ENCODE assay signal across 1 cellular context in the genomic region with DNA sequence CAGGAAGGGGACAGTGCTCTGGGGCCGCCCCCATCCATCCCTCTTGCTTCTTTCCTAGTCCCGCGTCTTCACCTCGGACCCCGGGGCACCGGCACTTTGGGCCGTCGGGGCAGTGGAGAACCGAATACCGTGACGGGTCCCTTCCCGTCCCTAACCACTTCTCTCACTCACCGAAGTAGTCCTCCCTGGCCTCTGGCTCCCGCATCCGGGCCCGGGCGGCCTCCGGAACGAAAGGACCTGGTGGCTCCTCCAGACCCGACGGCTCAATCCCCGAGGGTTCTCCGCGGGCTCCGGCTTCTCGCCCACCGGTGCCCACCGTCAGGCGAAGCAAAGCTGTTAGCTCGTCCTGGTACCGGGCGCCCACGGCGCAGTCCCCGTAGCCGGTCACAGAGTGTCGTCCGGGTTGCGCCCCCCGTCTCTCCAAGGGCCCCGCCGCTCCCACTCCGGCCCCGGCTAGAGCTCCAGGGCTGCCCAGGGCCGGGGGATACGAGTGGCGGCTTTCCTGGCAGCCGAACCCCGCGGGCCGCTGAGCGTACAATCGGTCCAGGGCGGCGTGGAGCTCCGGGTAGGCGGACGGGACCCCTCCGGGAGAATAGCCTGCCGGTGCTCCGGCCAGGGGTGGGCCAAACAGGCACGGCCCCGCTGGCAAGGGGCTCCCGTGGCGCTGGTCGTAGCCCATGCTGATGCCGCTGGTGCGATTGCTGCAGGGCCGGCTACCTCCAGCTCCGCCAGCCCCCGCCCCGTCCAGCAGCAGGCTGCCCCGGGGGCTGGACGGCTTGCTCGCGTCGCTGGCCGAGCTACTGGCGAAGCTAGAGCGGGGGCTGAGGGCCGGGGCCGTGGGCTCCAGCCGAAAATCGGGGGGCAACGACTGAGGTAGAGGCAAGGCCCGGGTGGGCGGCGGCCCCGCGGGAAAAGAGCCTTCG.
TF ChIP-seq lines count a peak whose summit lies in the region.

No MANE protein-coding gene starts in this region.

TF ChIP-seq in HepG2, 621 proteins besides CTCF, POLR2A, EP300 and RAD21 (continued from another document and continues in another):
- TF ChIP-seq ZNF280D (CRISPR knock-in tag; IDR thresholded peaks at IDR 0.05) (peak; percentile 86; the same call in 1 of the 2 replicates), ARNTL (CRISPR knock-in tag; IDR thresholded peaks at IDR 0.05) (peak; percentile 31; the same call in 1 of the 2 replicates), RBM39 (IDR thresholded peaks at IDR 0.05; ENCODE audit: low read depth, low read length, poor library complexity, severe bottlenecking) (peak; percentile 92), ZSCAN21 (CRISPR knock-in tag; IDR thresholded peaks at IDR 0.05; ENCODE audit: borderline replicate concordance) (no peak), ZNF580 (CRISPR knock-in tag; IDR thresholded peaks at IDR 0.05; ENCODE audit: borderline replicate concordance, low read depth) (0 out of 2 replicates have a peak, but pooled peaks have one; percentile 10), ZMYM4 (CRISPR knock-in tag; IDR thresholded peaks at IDR 0.05) (no peak), ZNF510 (CRISPR knock-in tag; IDR thresholded peaks at IDR 0.05; ENCODE audit: low read depth) (peak; percentile 74; the same call in 1 of the 2 replicates), ZNF547 (CRISPR knock-in tag; IDR thresholded peaks at IDR 0.05) (peak; percentile 35), ZNF674 (CRISPR knock-in tag; IDR thresholded peaks at IDR 0.05; ENCODE audit: low read depth) (peak; percentile 61; the same call in 1 of the 2 replicates), ERF (CRISPR knock-in tag; IDR thresholded peaks at IDR 0.05) (peak; percentile 35; the same call in 1 of the 2 replicates), ZNF34 (CRISPR knock-in tag; IDR thresholded peaks at IDR 0.05; ENCODE audit: borderline replicate concordance) (peak; percentile 79; the same call in 1 of the 2 replicates), ZNF598 (CRISPR knock-in tag; IDR thresholded peaks at IDR 0.05; ENCODE audit: borderline replicate concordance) (peak; percentile 97; the same call in 1 of the 2 replicates), ZSCAN29 (CRISPR knock-in tag; conservative IDR thresholded peaks at IDR 0.05) (0 out of 2 replicates have a peak, but pooled peaks have one; percentile 54), CHCHD3 (CRISPR knock-in tag; IDR thresholded peaks at IDR 0.05) (no peak), ZNF354B (CRISPR knock-in tag; IDR thresholded peaks at IDR 0.05) (no peak), ZBTB3 (CRISPR knock-in tag; IDR thresholded peaks at IDR 0.05; ENCODE audit: borderline replicate concordance, low read depth) (peak; percentile 19; the same call in 1 of the 2 replicates), NR3C1 (CRISPR knock-in tag; IDR thresholded peaks at IDR 0.05) (0 out of 2 replicates have a peak, but pooled peaks have one; percentile 9), RBAK (CRISPR knock-in tag; IDR thresholded peaks at IDR 0.05) (no peak), KLF12 (CRISPR knock-in tag; IDR thresholded peaks at IDR 0.05; ENCODE audit: borderline replicate concordance) (no peak), POGK (CRISPR knock-in tag; conservative IDR thresholded peaks at IDR 0.05) (peak; percentile 25), ZNF24 (IDR thresholded peaks at IDR 0.05) (no peak), MAFK (conservative IDR thresholded peaks at IDR 0.05 in 1 of 2, IDR thresholded peaks at IDR 0.05 in 1 of 2; ENCODE audit: low read length in 2 of 2) (no peak), ZNF543 (CRISPR knock-in tag; IDR thresholded peaks at IDR 0.05) (no peak; the same call in 1 of the 2 replicates), ZNF572 (CRISPR knock-in tag; IDR thresholded peaks at IDR 0.05) (no peak), ZBTB4 (CRISPR knock-in tag; IDR thresholded peaks at IDR 0.05; ENCODE audit: borderline replicate concordance) (peak; percentile 43; the same call in 1 of the 2 replicates), CREBL2 (CRISPR knock-in tag; IDR thresholded peaks at IDR 0.05; ENCODE audit: borderline replicate concordance) (peak; percentile 92; the same call in 1 of the 2 replicates), ZNF556 (CRISPR knock-in tag; IDR thresholded peaks at IDR 0.05; ENCODE audit: borderline replicate concordance) (no peak; the same call in none of the 2 replicates), PHB2 (IDR thresholded peaks at IDR 0.05; ENCODE audit: partially characterized antibody) (no peak), ZNF326 (CRISPR knock-in tag; IDR thresholded peaks at IDR 0.05; ENCODE audit: borderline replicate concordance) (peak; percentile 96), ZNF589 (CRISPR knock-in tag; conservative IDR thresholded peaks at IDR 0.05) (no peak), ZNF180 (CRISPR knock-in tag; IDR thresholded peaks at IDR 0.05; ENCODE audit: borderline replicate concordance, low read depth) (no peak), ZNF777 (CRISPR knock-in tag; IDR thresholded peaks at IDR 0.05) (no peak), PPARG (CRISPR knock-in tag; conservative IDR thresholded peaks at IDR 0.05) (no peak)
- TF ChIP-seq, protein P1, sequence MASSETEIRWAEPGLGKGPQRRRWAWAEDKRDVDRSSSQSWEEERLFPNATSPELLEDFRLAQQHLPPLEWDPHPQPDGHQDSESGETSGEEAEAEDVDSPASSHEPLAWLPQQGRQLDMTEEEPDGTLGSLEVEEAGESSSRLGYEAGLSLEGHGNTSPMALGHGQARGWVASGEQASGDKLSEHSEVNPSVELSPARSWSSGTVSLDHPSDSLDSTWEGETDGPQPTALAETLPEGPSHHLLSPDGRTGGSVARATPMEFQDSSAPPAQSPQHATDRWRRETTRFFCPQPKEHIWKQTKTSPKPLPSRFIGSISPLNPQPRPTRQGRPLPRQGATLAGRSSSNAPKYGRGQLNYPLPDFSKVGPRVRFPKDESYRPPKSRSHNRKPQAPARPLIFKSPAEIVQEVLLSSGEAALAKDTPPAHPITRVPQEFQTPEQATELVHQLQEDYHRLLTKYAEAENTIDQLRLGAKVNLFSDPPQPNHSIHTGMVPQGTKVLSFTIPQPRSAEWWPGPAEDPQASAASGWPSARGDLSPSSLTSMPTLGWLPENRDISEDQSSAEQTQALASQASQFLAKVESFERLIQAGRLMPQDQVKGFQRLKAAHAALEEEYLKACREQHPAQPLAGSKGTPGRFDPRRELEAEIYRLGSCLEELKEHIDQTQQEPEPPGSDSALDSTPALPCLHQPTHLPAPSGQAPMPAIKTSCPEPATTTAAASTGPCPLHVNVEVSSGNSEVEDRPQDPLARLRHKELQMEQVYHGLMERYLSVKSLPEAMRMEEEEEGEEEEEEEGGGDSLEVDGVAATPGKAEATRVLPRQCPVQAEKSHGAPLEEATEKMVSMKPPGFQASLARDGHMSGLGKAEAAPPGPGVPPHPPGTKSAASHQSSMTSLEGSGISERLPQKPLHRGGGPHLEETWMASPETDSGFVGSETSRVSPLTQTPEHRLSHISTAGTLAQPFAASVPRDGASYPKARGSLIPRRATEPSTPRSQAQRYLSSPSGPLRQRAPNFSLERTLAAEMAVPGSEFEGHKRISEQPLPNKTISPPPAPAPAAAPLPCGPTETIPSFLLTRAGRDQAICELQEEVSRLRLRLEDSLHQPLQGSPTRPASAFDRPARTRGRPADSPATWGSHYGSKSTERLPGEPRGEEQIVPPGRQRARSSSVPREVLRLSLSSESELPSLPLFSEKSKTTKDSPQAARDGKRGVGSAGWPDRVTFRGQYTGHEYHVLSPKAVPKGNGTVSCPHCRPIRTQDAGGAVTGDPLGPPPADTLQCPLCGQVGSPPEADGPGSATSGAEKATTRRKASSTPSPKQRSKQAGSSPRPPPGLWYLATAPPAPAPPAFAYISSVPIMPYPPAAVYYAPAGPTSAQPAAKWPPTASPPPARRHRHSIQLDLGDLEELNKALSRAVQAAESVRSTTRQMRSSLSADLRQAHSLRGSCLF (CRISPR knock-in tag; IDR thresholded peaks at IDR 0.05; ENCODE audit: borderline replicate concordance), result no peak
- TF ChIP-seq, protein P2, sequence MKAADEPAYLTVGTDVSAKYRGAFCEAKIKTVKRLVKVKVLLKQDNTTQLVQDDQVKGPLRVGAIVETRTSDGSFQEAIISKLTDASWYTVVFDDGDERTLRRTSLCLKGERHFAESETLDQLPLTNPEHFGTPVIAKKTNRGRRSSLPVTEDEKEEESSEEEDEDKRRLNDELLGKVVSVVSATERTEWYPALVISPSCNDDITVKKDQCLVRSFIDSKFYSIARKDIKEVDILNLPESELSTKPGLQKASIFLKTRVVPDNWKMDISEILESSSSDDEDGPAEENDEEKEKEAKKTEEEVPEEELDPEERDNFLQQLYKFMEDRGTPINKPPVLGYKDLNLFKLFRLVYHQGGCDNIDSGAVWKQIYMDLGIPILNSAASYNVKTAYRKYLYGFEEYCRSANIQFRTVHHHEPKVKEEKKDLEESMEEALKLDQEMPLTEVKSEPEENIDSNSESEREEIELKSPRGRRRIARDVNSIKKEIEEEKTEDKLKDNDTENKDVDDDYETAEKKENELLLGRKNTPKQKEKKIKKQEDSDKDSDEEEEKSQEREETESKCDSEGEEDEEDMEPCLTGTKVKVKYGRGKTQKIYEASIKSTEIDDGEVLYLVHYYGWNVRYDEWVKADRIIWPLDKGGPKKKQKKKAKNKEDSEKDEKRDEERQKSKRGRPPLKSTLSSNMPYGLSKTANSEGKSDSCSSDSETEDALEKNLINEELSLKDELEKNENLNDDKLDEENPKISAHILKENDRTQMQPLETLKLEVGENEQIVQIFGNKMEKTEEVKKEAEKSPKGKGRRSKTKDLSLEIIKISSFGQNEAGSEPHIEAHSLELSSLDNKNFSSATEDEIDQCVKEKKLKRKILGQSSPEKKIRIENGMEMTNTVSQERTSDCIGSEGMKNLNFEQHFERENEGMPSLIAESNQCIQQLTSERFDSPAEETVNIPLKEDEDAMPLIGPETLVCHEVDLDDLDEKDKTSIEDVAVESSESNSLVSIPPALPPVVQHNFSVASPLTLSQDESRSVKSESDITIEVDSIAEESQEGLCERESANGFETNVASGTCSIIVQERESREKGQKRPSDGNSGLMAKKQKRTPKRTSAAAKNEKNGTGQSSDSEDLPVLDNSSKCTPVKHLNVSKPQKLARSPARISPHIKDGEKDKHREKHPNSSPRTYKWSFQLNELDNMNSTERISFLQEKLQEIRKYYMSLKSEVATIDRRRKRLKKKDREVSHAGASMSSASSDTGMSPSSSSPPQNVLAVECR (CRISPR knock-in tag; IDR thresholded peaks at IDR 0.05; ENCODE audit: borderline replicate concordance), result no peak
- TF ChIP-seq, protein P3, sequence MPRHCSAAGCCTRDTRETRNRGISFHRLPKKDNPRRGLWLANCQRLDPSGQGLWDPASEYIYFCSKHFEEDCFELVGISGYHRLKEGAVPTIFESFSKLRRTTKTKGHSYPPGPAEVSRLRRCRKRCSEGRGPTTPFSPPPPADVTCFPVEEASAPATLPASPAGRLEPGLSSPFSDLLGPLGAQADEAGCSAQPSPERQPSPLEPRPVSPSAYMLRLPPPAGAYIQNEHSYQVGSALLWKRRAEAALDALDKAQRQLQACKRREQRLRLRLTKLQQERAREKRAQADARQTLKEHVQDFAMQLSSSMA (CRISPR knock-in tag; IDR thresholded peaks at IDR 0.05), result no peak
